ENCODE assay signal across 18 cellular contexts in genomic region chr10:7853892-7854289, GRCh38.
"Had no signal": no experiment of that assay in that cellular context is flagged by ENCODE, and none has a peak within 500 bp of the region (broad histone marks: within the 10 kb centered on the region; RNA-seq: fewer than 3 reads in every experiment).

No MANE protein-coding gene starts in this region.

- H3K27ac Mint-ChIP-seq: activated CD4-positive, alpha-beta memory T cell treated with anti-CD3 and anti-CD28 coated beads for 36 hours; activated naive CD4-positive, alpha-beta T cell treated with anti-CD3 and anti-CD28 coated beads, Interleukin-2, amount 10 ng/mL, durations not matched to agents 7 days and 5 days; activated naive CD8-positive, alpha-beta T cell treated with anti-CD3 and anti-CD28 coated beads, Interleukin-2, amount 50 U/mL, for 24 hours; progenitor cell of endocrine pancreas; stimulated activated naive CD8-positive, alpha-beta T cell treated with anti-CD3 and anti-CD28 coated beads, Interleukin-15, Interleukin-2, amounts not matched to agents 100 ng/mL and 50 ng/mL, for 24 hours had no signal

- H3K36me3 ChIP-seq: heart left ventricle, lower lobe of right lung, thyroid gland had no signal

- H3K4me3 Mint-ChIP-seq: activated CD4-positive, alpha-beta memory T cell treated with anti-CD3 and anti-CD28 coated beads for 36 hours; activated naive CD4-positive, alpha-beta T cell treated with anti-CD3 and anti-CD28 coated beads, Interleukin-2, amount 10 ng/mL, durations not matched to agents 7 days and 5 days; activated naive CD8-positive, alpha-beta T cell treated with anti-CD3 and anti-CD28 coated beads, Interleukin-2, amount 50 U/mL, for 24 hours; naive thymus-derived CD8-positive, alpha-beta T cell; stimulated activated naive CD8-positive, alpha-beta T cell treated with anti-CD3 and anti-CD28 coated beads, Interleukin-15, Interleukin-2, amounts not matched to agents 100 ng/mL and 50 ng/mL, for 24 hours; T-helper 17 cell had no signal

- H3K27me3 ChIP-seq: heart left ventricle, thyroid gland had no signal

- ATAC-seq: activated naive CD8-positive, alpha-beta T cell treated with anti-CD3 and anti-CD28 coated beads, Interleukin-2, amount 50 U/mL, for 24 hours; heart left ventricle; lower lobe of right lung; naive thymus-derived CD8-positive, alpha-beta T cell; T-helper 17 cell had no signal

- H3K9me3 Mint-ChIP-seq: activated CD4-positive, alpha-beta memory T cell treated with anti-CD3 and anti-CD28 coated beads for 36 hours; activated naive CD4-positive, alpha-beta T cell treated with anti-CD3 and anti-CD28 coated beads, Interleukin-2, amount 10 ng/mL, durations not matched to agents 7 days and 5 days; stimulated activated naive CD8-positive, alpha-beta T cell treated with anti-CD3 and anti-CD28 coated beads, Interleukin-15, Interleukin-2, amounts not matched to agents 100 ng/mL and 50 ng/mL, for 24 hours had no signal

- H3K4me1 ChIP-seq: thyroid gland had no signal

- H3K27ac ChIP-seq: coronary artery, heart left ventricle, lower lobe of right lung, thyroid gland had no signal

- H3K4me1 Mint-ChIP-seq: activated naive CD4-positive, alpha-beta T cell treated with anti-CD3 and anti-CD28 coated beads, Interleukin-2, amount 10 ng/mL, durations not matched to agents 7 days and 5 days had no signal

- H3K4me3 ChIP-seq: coronary artery, heart left ventricle, lower lobe of right lung, thyroid gland had no signal

- H3K9me3 ChIP-seq: heart left ventricle, lower lobe of right lung, thyroid gland had no signal

- DNase-seq: activated CD4-positive, alpha-beta memory T cell treated with anti-CD3 and anti-CD28 coated beads for 36 hours; activated CD4-positive, alpha-beta T cell treated with anti-CD3 and anti-CD28 coated beads for 4 hours; activated CD4-positive, CD25-positive, alpha-beta regulatory T cell; activated effector memory CD4-positive, alpha-beta T cell treated with anti-CD3 and anti-CD28 coated beads, Interleukin-2, amount 50 U/mL, for 16 hours; activated naive CD4-positive, alpha-beta T cell treated with anti-CD3 and anti-CD28 coated beads, Interleukin-2, amount 10 ng/mL, durations not matched to agents 7 days and 5 days; activated naive CD8-positive, alpha-beta T cell treated with anti-CD3 and anti-CD28 coated beads, Interleukin-2, amount 50 U/mL, for 24 hours; cerebellar nuclear complex; heart left ventricle; islet precursor cell; lower lobe of right lung; naive thymus-derived CD8-positive, alpha-beta T cell; stimulated activated CD4-positive, alpha-beta T cell treated with anti-CD3 and anti-CD28 coated beads, Interleukin-1b, Interleukin-23, amount 100 ng/mL, for 48 hours; substantia nigra; T-helper 17 cell; thyroid gland had no signal

- H3K27me3 Mint-ChIP-seq: activated CD4-positive, alpha-beta memory T cell treated with anti-CD3 and anti-CD28 coated beads for 36 hours; activated naive CD4-positive, alpha-beta T cell treated with anti-CD3 and anti-CD28 coated beads, Interleukin-2, amount 10 ng/mL, durations not matched to agents 7 days and 5 days; activated naive CD8-positive, alpha-beta T cell treated with anti-CD3 and anti-CD28 coated beads, Interleukin-2, amount 50 U/mL, for 24 hours; naive thymus-derived CD8-positive, alpha-beta T cell; progenitor cell of endocrine pancreas; stimulated activated naive CD8-positive, alpha-beta T cell treated with anti-CD3 and anti-CD28 coated beads, Interleukin-15, Interleukin-2, amounts not matched to agents 100 ng/mL and 50 ng/mL, for 24 hours; T-helper 17 cell had no signal
